8 cellular contexts compared by ENCODE assay signal in genomic region chr5:77629553-77630245, GRCh38. TPM values are rescaled to one million over a fixed set of nuclear protein-coding genes. Genes with fewer than 3 reads are reported as not detected.
A peak's percentile ranks its signal among the peaks of the same experiment; 100 is the strongest.
DNase-seq lines count a peak whose midpoint lies in the region; ATAC-seq and TF ChIP-seq lines count a peak whose summit lies in the region.

No MANE protein-coding gene starts in this region.

- H3K27ac ChIP-seq in heart left ventricle: no peak overlapping the region
- peak overlapping the region in 1 of 4 donors; percentile 51 for H3K27ac ChIP-seq in Peyer's patch
- H3K27ac ChIP-seq in transverse colon: no peak overlapping the region

- intact Hi-C loops in heart left ventricle (cut with DNase I): loop anchor here in 1 of 10 donors (5.0 kb wide), 1 partner anchor 378 kb away; no protein-coding TSS in a partner anchor
- intact Hi-C loops in left ventricle myocardium superior (cut with micrococcal nuclease): no loop called here
- intact Hi-C loops in transverse colon (cut with DNase I; ENCODE audit: low total_unique reads): loop anchor here (2.0 kb wide), 1 partner anchor 73 kb away; no protein-coding TSS in a partner anchor

- H3K36me3 ChIP-seq in heart left ventricle (no peaks in the 10 kb centered on the region), Peyer's patch (no peaks in the 10 kb centered on the region), iPS-15b (ENCODE audit: control insufficient read depth, insufficient read depth, low read length) (no peaks in the 10 kb centered on the region), transverse colon (no peaks in the 10 kb centered on the region)

- WGBS in heart left ventricle, 4 donors: 2 to 5% (median 3%) methylated on average over 55 to 73 of the region's 73 CpGs
- 12 to 40% methylated on average over 1 to 53 of the region's 73 CpGs for WGBS in transverse colon (ENCODE audit: low coverage in 1 of 2), 2 donors

- in situ Hi-C loops in transverse colon (cut with MboI; ENCODE audit: low pct_ligation_motif_present in 1 of 4, low pct_unique_long_range_greater_than_20kb in 1 of 4, low sequenced_read_pairs in 3 of 4): loop anchor here in 1 of 4 donors (25.0 kb wide), 1 partner anchor 383 kb away; no protein-coding TSS in a partner anchor

- H3K9ac ChIP-seq in iPS-15b (ENCODE audit: low read depth, low read length): no peak overlapping the region

- TF ChIP-seq POLR2A in heart left ventricle (IDR thresholded peaks at IDR 0.05) (no peak), Peyer's patch (IDR thresholded peaks at IDR 0.05) (no peak), transverse colon (IDR thresholded peaks at IDR 0.05) (no peak)

- peaks cover 0 to 4% (median 0%) of the 10 kb centered on the region in 12 donors for H3K9me3 ChIP-seq in heart left ventricle
- peaks cover 0 to 7% (median 1%) of the 10 kb centered on the region in 4 donors for H3K9me3 ChIP-seq in Peyer's patch
- H3K9me3 ChIP-seq in iPS-15b (ENCODE audit: control insufficient read depth, insufficient read depth, low read length): no peaks in the 10 kb centered on the region
- H3K9me3 ChIP-seq in transverse colon: no peaks in the 10 kb centered on the region

- H3K4me1 ChIP-seq in heart left ventricle: peaks cover 0 to 31% (median 12%) of the 10 kb centered on the region in 12 donors
- peaks cover 0 to 23% (median 8%) of the 10 kb centered on the region in 4 donors for H3K4me1 ChIP-seq in Peyer's patch
- no peaks in the 10 kb centered on the region for H3K4me1 ChIP-seq in iPS-15b (ENCODE audit: control insufficient read depth, insufficient read depth, low read length)
- H3K4me1 ChIP-seq in transverse colon: peaks cover 7 to 29% (median 20%) of the 10 kb centered on the region in 4 donors

- H3K4me3 ChIP-seq in heart left ventricle (peak overlapping the region in 10 of 12 donors; percentile 23 to 58 (median 46)), Peyer's patch (peak overlapping the region; percentile 36 to 57 (median 53)), iPS-15b (ENCODE audit: low read depth, low read length) (peak overlapping the region; percentile 42), transverse colon (peak overlapping the region in 3 of 4 donors; percentile 22 to 59 (median 38))

- TF ChIP-seq EP300 in transverse colon (IDR thresholded peaks at IDR 0.05; ENCODE audit: low read depth): no peak

- no peak for TF ChIP-seq CTCF in heart left ventricle (IDR thresholded peaks at IDR 0.05)
- no peak for TF ChIP-seq CTCF in Peyer's patch (IDR thresholded peaks at IDR 0.05)
- TF ChIP-seq CTCF in transverse colon (IDR thresholded peaks at IDR 0.05): no peak

- H3K27me3 ChIP-seq in heart left ventricle (peaks cover 66 to 100% (median 90%) of the 10 kb centered on the region in 9 donors), Peyer's patch (peaks cover 0 to 60% of the 10 kb centered on the region in 2 donors), iPS-15b (ENCODE audit: control insufficient read depth, insufficient read depth, low read length) (peaks cover 95% of the 10 kb centered on the region), transverse colon (peaks cover 100% of the 10 kb centered on the region)

- DNase-seq in heart left ventricle (no peak), left ventricle myocardium superior (no peak), Peyer's patch (no peak), transverse colon (no peak), hepatic stellate cell (ENCODE audit: low spot score) (no peak), SIG-M5 treated with dmso at 0.1 percent for 504 hours (lab: John Stamatoyannopoulos, UW; ENCODE audit: unreplicated experiment) (no peak)

- ATAC-seq in heart left ventricle (no peak), left ventricle myocardium superior (no peak), GM18907 (IDR thresholded peaks at IDR 0.05; ENCODE audit: unreplicated experiment) (no peak)

RNA-seq across cellular contexts. Expression of gene OTP, which starts 8.8 kb away (rescaled TPM):
- under 1 TPM in 1 of 9 donors, not detected in 8; 0.06 TPM for total RNA-seq in heart left ventricle
- not detected for polyA plus RNA-seq in heart left ventricle
- total RNA-seq in left ventricle myocardium superior: not detected
- total RNA-seq in Peyer's patch: not detected
- not detected for total RNA-seq in transverse colon
